In genomic region chr2:78070693-78071092, GRCh38 we compare ENCODE assay signal across 20 cellular contexts.
"Had no signal": no experiment of that assay in that cellular context is flagged by ENCODE, and none has a peak within 500 bp of the region (broad histone marks: within the 10 kb centered on the region; RNA-seq: fewer than 3 reads in every experiment).

No MANE protein-coding gene starts in this region.

- DNase-seq: activated CD4-positive, alpha-beta T cell treated with anti-CD3 and anti-CD28 coated beads, Interleukin-2, amount 10 ng/mL, durations not matched to agents 7 days and 5 days; activated CD8-positive, alpha-beta memory T cell treated with anti-CD3 and anti-CD28 coated beads, Interleukin-2, amount 50 U/mL, for 4 hours; activated CD8-positive, alpha-beta T cell treated with anti-CD3 and anti-CD28 coated beads, Interleukin-2, amount 10 ng/mL, durations not matched to agents 7 days and 5 days; activated effector memory CD4-positive, alpha-beta T cell treated with Interleukin-2 at 50 U/mL for 16 hours; activated naive CD4-positive, alpha-beta T cell treated with anti-CD3 and anti-CD28 coated beads, Interleukin-2, amount 10 ng/mL, durations not matched to agents 7 days and 5 days; activated naive CD8-positive, alpha-beta T cell treated with anti-CD3 and anti-CD28 coated beads, Interleukin-2, amount 50 U/mL, for 24 hours; activated T-cell treated with anti-CD3 and anti-CD28 coated beads, Interleukin-2, amount 50 U/mL, for 4 hours; anterior cingulate cortex; effector CD4-positive, alpha-beta T cell; gastrocnemius medialis; heart left ventricle; right lobe of liver; small intestine; stimulated activated CD4-positive, alpha-beta T cell treated with anti-CD3 and anti-CD28 coated beads, Interleukin-15, amount 100 ng/mL, for 24 hours; stimulated activated CD4-positive, alpha-beta T cell treated with anti-CD3 and anti-CD28 coated beads, Interleukin-4, amount 100 ng/mL, for 24 hours; T1000; testis; upper lobe of left lung had no signal

- H3K4me3 ChIP-seq: breast epithelium, gastrocnemius medialis, heart left ventricle, prostate gland, right lobe of liver, testis, upper lobe of left lung had no signal

- H3K4me1 ChIP-seq: breast epithelium, gastrocnemius medialis, heart left ventricle, prostate gland, right lobe of liver, testis, upper lobe of left lung had no signal

- H3K27me3 ChIP-seq: breast epithelium, gastrocnemius medialis, heart left ventricle, right lobe of liver, testis, upper lobe of left lung had no signal

- H3K36me3 ChIP-seq: breast epithelium, gastrocnemius medialis, heart left ventricle, prostate gland, right lobe of liver, upper lobe of left lung had no signal

- H3K27ac ChIP-seq: breast epithelium, gastrocnemius medialis, heart left ventricle, prostate gland, right lobe of liver, testis, upper lobe of left lung had no signal

- H3K9me3 ChIP-seq: breast epithelium, gastrocnemius medialis, heart left ventricle, prostate gland, right lobe of liver, testis, upper lobe of left lung had no signal
